ENCODE assay signal across 31 cellular contexts in the genomic region with DNA sequence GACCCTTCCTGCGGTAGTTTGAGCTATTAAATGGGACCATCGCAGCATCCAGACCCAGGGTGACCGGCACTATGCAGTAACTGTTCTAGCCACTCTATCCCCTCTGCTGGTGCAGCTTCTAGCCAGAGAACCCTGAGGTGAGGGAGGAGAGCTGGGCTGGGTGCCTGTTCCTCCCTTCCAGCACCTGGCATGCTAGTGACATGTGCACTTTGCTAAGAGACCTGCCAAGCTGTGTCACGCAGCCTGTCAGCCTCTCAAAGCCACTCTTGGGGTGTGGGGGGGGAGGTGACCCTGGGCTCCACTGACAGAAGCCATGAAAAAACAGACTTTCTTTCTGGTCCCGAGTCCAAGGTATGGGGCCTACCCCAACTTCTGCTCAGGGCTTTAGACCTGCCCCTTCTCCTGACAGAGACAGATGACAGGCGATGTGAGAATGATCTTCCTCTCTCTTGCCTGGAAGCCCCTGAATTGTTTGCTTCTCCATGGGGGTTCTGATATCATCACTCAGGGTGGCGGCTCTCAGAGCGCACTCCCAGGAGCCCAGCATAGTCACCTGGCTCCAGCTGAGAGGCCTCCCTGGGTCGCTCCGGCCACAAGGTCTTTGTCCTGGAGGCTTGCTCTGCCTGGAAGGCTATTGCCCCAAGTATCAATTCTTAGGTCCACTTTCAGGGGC. TPM values are rescaled to one million over a fixed set of nuclear protein-coding genes. Genes with fewer than 3 reads are reported as not detected.
A peak's percentile ranks its signal among the peaks of the same experiment; 100 is the strongest.
DNase-seq lines count a peak whose midpoint lies in the region; ATAC-seq and TF ChIP-seq lines count a peak whose summit lies in the region.
"Had no signal": no experiment of that assay in that cellular context is flagged by ENCODE, and none has a peak within 500 bp of the region (broad histone marks: within the 10 kb centered on the region; RNA-seq: fewer than 3 reads in every experiment).

No MANE protein-coding gene starts in this region.

- H3K4me1 ChIP-seq in neural progenitor cell: no peaks in the 10 kb centered on the region
- H3K4me1 ChIP-seq: colonic mucosa, left lung, parathyroid adenoma, right lobe of liver, testis had no signal

- H3K27me3 Mint-ChIP-seq in neural progenitor cell (ENCODE audit: insufficient read depth, low read depth): peaks cover 9% of the 10 kb centered on the region

- no peak for TF ChIP-seq CTCF in neural progenitor cell (IDR thresholded peaks at IDR 0.05)

- H3K27ac ChIP-seq in neural progenitor cell: no peak overlapping the region
- H3K27ac ChIP-seq: BLaER1, brain microvascular endothelial cell, colonic mucosa, foreskin keratinocyte, hepatocyte, left lung, parathyroid adenoma, right lobe of liver, testis had no signal

- DNase-seq in SHP77 (lab: John Stamatoyannopoulos, UW) (peak; percentile 17 to 36), SHP77 treated with DMSO at 0.1 percent for 48 hours (lab: John Stamatoyannopoulos, UW) (no peak), NCI-H2171 treated with DMSO at 0.1 percent for 48 hours (lab: John Stamatoyannopoulos, UW) (peak; percentile 81), cerebellum (ENCODE audit: low spot score) (peak; percentile 70), neural progenitor cell (ENCODE audit: low spot score) (no peak), posterior cingulate gyrus (no peak), retina (no peak)
- DNase-seq: activated naive CD4-positive, alpha-beta T cell treated with Interleukin-2 at 50 U/mL for 16 hours; brain microvascular endothelial cell; foreskin keratinocyte; left lung; natural killer cell; NCI-H446; right lobe of liver; stimulated activated CD4-positive, alpha-beta T cell treated with anti-CD3 and anti-CD28 coated beads, Interleukin-12 subunit alpha, Interleukin-12 subunit beta, amount 100 ng/mL, for 4 hours; stimulated activated CD4-positive, alpha-beta T cell treated with anti-CD3 and anti-CD28 coated beads, Interleukin-4, amount 100 ng/mL, for 24 hours; stimulated activated naive B cell treated with anti-CD40 and anti-IgM and Interleukin-4, amounts not matched to agents 10 μg/mL and 1 μg/mL and 100 μg/mL, for 72 hours had no signal

- no peaks in the 10 kb centered on the region for H3K36me3 Mint-ChIP-seq in neural progenitor cell
- H3K36me3 Mint-ChIP-seq: natural killer cell; stimulated activated naive B cell treated with anti-CD40 and anti-IgM and Interleukin-4, amounts not matched to agents 10 μg/mL and 1 μg/mL and 100 μg/mL, for 72 hours had no signal

- peaks cover 7% of the 10 kb centered on the region for H3K4me1 Mint-ChIP-seq in neural progenitor cell

- no peak for ATAC-seq in GM21526 (IDR thresholded peaks at IDR 0.05; ENCODE audit: low FRiP score, unreplicated experiment)
- ATAC-seq: effector memory CD8-positive, alpha-beta T cell; foreskin keratinocyte; natural killer cell; stimulated activated naive B cell treated with anti-CD40 and anti-IgM and Interleukin-4, amounts not matched to agents 10 μg/mL and 1 μg/mL and 100 μg/mL, for 72 hours had no signal

- H3K9me3 Mint-ChIP-seq in neural progenitor cell: no peaks in the 10 kb centered on the region
- H3K9me3 Mint-ChIP-seq: effector memory CD8-positive, alpha-beta T cell; immature natural killer cell; natural killer cell; stimulated activated naive B cell treated with anti-CD40 and anti-IgM and Interleukin-4, amounts not matched to agents 10 μg/mL and 1 μg/mL and 100 μg/mL, for 72 hours had no signal

- intact Hi-C loops in posterior cingulate gyrus (cut with DNase I): no loop called here

- H3K4me2 ChIP-seq in neural progenitor cell: no peak overlapping the region
- H3K4me2 ChIP-seq: BLaER1, hepatocyte had no signal

- no peaks in the 10 kb centered on the region for H4K20me1 ChIP-seq in neural progenitor cell (ENCODE audit: low read depth)

- H3K4me3 ChIP-seq in neural progenitor cell: no peak overlapping the region
- H3K4me3 ChIP-seq: BLaER1, colonic mucosa, hepatocyte, left lung, right lobe of liver, testis had no signal

- no peaks in the 10 kb centered on the region for H3K79me2 ChIP-seq in neural progenitor cell (ENCODE audit: low read depth)
- H3K79me2 ChIP-seq: hepatocyte, parathyroid adenoma had no signal

- peak overlapping the region; percentile 50 for H3K27ac Mint-ChIP-seq in neural progenitor cell
- H3K27ac Mint-ChIP-seq: effector memory CD8-positive, alpha-beta T cell; immature natural killer cell; natural killer cell; stimulated activated naive B cell treated with anti-CD40 and anti-IgM and Interleukin-4, amounts not matched to agents 10 μg/mL and 1 μg/mL and 100 μg/mL, for 72 hours had no signal

- H2AFZ ChIP-seq in neural progenitor cell (replicated peaks): no peak overlapping the region
- H2AFZ ChIP-seq: hepatocyte, parathyroid adenoma had no signal

- H3K27me3 ChIP-seq in neural progenitor cell: no peaks in the 10 kb centered on the region
- H3K27me3 ChIP-seq: colonic mucosa, right lobe of liver, testis had no signal

- no peaks in the 10 kb centered on the region for H3K9me3 ChIP-seq in neural progenitor cell (ENCODE audit: low read depth)
- H3K9me3 ChIP-seq: BLaER1, Caco-2, colonic mucosa, left lung, right lobe of liver, testis had no signal

- H3K36me3 ChIP-seq in neural progenitor cell: no peaks in the 10 kb centered on the region
- H3K36me3 ChIP-seq: BLaER1, brain microvascular endothelial cell, colonic mucosa, left lung, right lobe of liver had no signal

- H3F3A ChIP-seq in neural progenitor cell (ENCODE audit: low read depth): peaks cover 5% of the 10 kb centered on the region

- H3K4me3 Mint-ChIP-seq in neural progenitor cell: no peak overlapping the region
- H3K4me3 Mint-ChIP-seq: effector memory CD8-positive, alpha-beta T cell; immature natural killer cell; natural killer cell; stimulated activated naive B cell treated with anti-CD40 and anti-IgM and Interleukin-4, amounts not matched to agents 10 μg/mL and 1 μg/mL and 100 μg/mL, for 72 hours had no signal

- H3K9ac ChIP-seq in neural progenitor cell: no peak overlapping the region
- H3K9ac ChIP-seq: BLaER1, parathyroid adenoma had no signal

RNA-seq across cellular contexts. Expression of gene MLN, which starts 47.2 kb away (rescaled TPM):
- not detected for total RNA-seq in cerebellum
- not detected in 2 replicates for total RNA-seq in neural progenitor cell (ENCODE audit: low replicate concordance)
- total RNA-seq: A673; Caco-2; esophagus mucosa; foreskin keratinocyte; left lung; M059J; natural killer cell; right lobe of liver; SK-MEL-5; T-helper 1 cell treated with Interleukin-12 subunit alpha and Interleukin-12 subunit beta and Interleukin-4 antibody, amounts not matched to agents 30 ng/mL and 1 ng/mL, for 36 hours; testis had no signal

Comparison
In these comparisons a context has a peak if more than half of its experiments do, and no peak if none do; other contexts are left out.
1. DNase-seq: peak in SHP77 (2 of 2), NCI-H2171 treated with DMSO at 0.1 percent for 48 hours (single experiment) and cerebellum (single experiment); none in SHP77 treated with DMSO at 0.1 percent for 48 hours (single experiment), neural progenitor cell (single experiment), posterior cingulate gyrus (0 of 10) and retina (single experiment).